1 cellular context compared by ENCODE assay signal in the genomic region with DNA sequence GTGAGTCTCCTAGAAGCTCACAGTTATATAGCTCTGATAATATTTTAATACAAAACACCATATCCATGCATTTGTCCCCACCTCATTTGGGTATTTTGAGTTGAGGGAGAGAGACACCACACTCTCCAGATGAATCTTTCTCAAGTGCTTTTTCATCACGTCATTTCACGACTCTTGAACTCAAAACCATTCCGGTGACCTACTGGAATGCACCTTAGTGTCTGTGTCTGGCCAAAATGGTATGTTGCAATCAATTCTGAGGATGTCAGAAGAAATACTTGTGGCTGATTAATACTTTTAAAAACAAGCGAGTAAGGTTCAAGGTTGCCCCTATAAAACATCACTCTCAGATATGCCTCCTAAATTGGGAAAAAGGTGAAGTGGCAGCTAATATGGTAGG.
TF ChIP-seq lines count a peak whose summit lies in the region.

No MANE protein-coding gene starts in this region.

TF ChIP-seq in IMR-90, 13 proteins besides CTCF, POLR2A, EP300 and RAD21 (continued from another document):
- no peak for TF ChIP-seq USF2 (IDR thresholded peaks at IDR 0.05; ENCODE audit: low read depth, low read length)
